In the genomic region with DNA sequence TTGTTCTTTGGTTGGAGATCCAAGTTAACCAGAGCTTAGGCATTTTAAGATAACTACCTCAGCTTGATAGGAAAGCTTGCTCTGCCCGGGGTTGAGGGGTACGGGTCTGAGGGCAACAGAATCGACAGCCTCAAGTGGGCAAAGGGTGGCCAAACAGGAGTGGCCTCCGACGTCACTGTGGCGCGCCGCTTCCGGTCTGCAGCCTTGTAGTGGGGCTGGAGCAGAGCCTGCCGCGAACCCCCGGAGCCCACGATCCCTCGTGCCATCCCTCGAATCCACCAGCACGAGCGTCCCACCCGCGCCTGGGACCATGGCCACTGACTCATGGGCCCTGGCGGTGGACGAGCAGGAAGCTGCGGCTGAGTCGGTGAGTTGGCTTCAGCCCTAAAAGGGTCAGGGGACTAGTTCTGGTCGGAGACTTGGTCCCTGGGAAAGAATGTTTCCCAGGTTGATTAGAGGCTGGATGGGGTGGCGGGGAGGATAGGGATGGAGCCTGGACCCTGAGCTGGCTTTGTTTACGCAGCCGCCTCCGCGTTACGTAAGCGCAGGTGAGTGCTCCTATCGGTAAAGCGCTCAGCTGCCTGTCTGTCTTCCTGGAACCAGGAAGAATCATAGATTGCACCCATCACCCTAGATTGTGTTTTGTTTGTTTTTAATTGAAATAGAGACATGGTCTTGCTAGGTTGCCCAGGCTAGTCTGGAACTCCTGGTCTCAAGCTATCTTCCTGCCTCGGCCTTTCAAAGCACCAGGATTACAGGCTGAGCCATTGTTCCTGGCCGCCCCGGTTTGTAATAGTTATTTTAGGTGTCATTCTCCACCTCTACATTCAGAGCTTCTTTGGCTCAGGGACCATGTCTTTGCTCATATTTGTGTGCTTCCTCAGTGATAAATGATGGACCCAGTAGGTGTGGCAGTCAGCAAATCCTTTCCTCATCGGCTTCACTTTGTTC, we compare ENCODE assay signal across 8 cellular contexts. TPM values are rescaled to one million over a fixed set of nuclear protein-coding genes. Genes with fewer than 3 reads are reported as not detected.
DNase-seq lines count a peak whose midpoint lies in the region; ATAC-seq and TF ChIP-seq lines count a peak whose summit lies in the region.

Gene DDX19B (plus strand): TSS at position 199 of the 951 bp plus-strand sequence. CDS start 112 bp downstream, at position 311.

- DNase-seq in NCI-H82 (lab: John Stamatoyannopoulos, UW) (peak; percentile 70), NCI-H82 treated with DMSO at 0.1 percent for 48 hours (lab: John Stamatoyannopoulos, UW; ENCODE audit: unreplicated experiment) (no peak), NCI-H460 (ENCODE audit: extremely low read depth, low read depth) (peak; percentile 35), dermis microvascular lymphatic vessel endothelial cell (ENCODE audit: low read depth in 2 of 2) (peak; percentile 61 to 80), left lung (peak; percentile 87 to 94)
- DNase-seq in activated CD4-positive, alpha-beta T cell treated with anti-CD3 and anti-CD28 coated beads, Interleukin-2, amount 50 U/mL, for 1 hour = peak; percentile 42
- DNase-seq in stimulated activated CD4-positive, alpha-beta T cell treated with anti-CD3 and anti-CD28 coated beads, Interleukin-2, amount 100 ng/mL, for 4 hours (ENCODE audit: low read depth) = peak; percentile 18

- peaks cover 6 to 29% of the 10 kb centered on the region in 2 donors for H3K4me1 ChIP-seq in left lung

- TF ChIP-seq CTCF in left lung (IDR thresholded peaks at IDR 0.05) = no peak

- peak within 1 kb of the TSS; percentile 91 for H3K27ac ChIP-seq in left lung

- H3K36me3 ChIP-seq in left lung = no peaks in the 10 kb centered on the region

- intact Hi-C loops in left lung (cut with DNase I) = no loop called here

- H3K27me3 ChIP-seq in left lung = no peaks in the 10 kb centered on the region

- peak within 1 kb of the TSS; percentile 64 to 73 for H3K4me3 ChIP-seq in left lung

- H3K9me3 ChIP-seq in left lung = peaks cover 0 to 8% of the 10 kb centered on the region in 2 donors

- ATAC-seq in HG03159 (IDR thresholded peaks at IDR 0.05; ENCODE audit: unreplicated experiment) = peak; percentile 72
- peak; percentile 94 for ATAC-seq in left lung

RNA-seq across cellular contexts. Expression of gene DDX19B, which starts in this region (rescaled TPM):
- 33.3 and 41.2 TPM in 2 replicates for total RNA-seq in NCI-H460 (2014; rRNA removed; shearing (Covaris generic))
- polyA plus RNA-seq in NCI-H460 (2014; cell fraction: nucleus; rRNA removed) = 18.6 and 38.7 TPM in 2 replicates
- total RNA-seq in dermis microvascular lymphatic vessel endothelial cell (22.5 and 26.0 TPM in 2 replicates), left lung (10 to 100 TPM; 23.5 to 26.5 TPM)
